In the genomic region with DNA sequence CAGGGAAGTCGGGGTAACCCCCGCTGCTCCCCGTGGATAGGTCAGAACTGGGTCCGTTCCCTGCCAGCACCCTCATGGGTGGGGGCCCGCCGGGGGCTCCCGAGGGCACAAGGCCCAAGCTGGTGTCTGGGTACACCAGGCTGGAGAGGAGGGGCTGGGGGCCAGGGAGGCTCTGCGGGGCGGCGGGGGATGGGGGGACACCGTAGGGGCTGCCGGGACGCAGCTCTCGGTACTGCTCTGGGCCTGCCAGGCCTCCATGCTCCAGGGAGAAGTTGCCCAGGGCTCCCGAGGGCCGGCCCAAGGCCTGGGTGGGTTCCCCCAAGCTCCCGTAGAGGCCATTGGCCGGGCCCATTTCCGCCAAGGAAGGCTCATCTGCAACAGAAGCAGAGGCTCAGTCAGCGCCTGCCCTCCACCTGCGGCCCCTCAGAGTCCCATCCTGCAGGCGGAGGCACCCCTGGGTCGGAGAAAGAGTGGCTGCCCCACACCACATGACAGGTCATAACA, we compare ENCODE assay signal across 1 cellular context.
TF ChIP-seq lines count a peak whose summit lies in the region.

No MANE protein-coding gene starts in this region.

TF ChIP-seq in H1, 55 proteins besides CTCF, POLR2A, EP300 and RAD21:
- TF ChIP-seq FOSL1 (IDR thresholded peaks at IDR 0.05; ENCODE audit: insufficient read depth, low read depth, low read length) (no peak), JUN (IDR thresholded peaks at IDR 0.05; ENCODE audit: low read depth, low read length) (no peak), TEAD4 (IDR thresholded peaks at IDR 0.05; ENCODE audit: low read depth, low read length) (no peak), PHF8 (conservative IDR thresholded peaks at IDR 0.05; ENCODE audit: low read depth, low read length) (no peak), KDM1A (IDR thresholded peaks at IDR 0.05; ENCODE audit: borderline replicate concordance, low read length) (no peak), NANOG (IDR thresholded peaks at IDR 0.05; ENCODE audit: insufficient read depth, low read depth, low read length, poor library complexity, severe bottlenecking) (no peak), SAP30 (IDR thresholded peaks at IDR 0.05; ENCODE audit: insufficient read depth, insufficient replicate concordance, low read length) (no peak), SIRT6 (IDR thresholded peaks at IDR 0.05; ENCODE audit: low read length) (no peak), SP2 (IDR thresholded peaks at IDR 0.05; ENCODE audit: low read length) (no peak), CBX5 (IDR thresholded peaks at IDR 0.05; ENCODE audit: low read depth, low read length) (no peak), JUND (IDR thresholded peaks at IDR 0.05; ENCODE audit: low read length) (no peak), RBBP5 (IDR thresholded peaks at IDR 0.05; ENCODE audit: borderline replicate concordance, low read depth, low read length) (no peak), CHD2 (IDR thresholded peaks at IDR 0.05; ENCODE audit: low read length) (no peak), GABPA (IDR thresholded peaks at IDR 0.05; ENCODE audit: borderline replicate concordance, insufficient read depth, low read length) (no peak), POLR2AphosphoS5 (IDR thresholded peaks at IDR 0.05; ENCODE audit: low read depth, low read length) (no peak), RFX5 (IDR thresholded peaks at IDR 0.05; ENCODE audit: borderline replicate concordance, low read depth, low read length) (no peak), BRCA1 (IDR thresholded peaks at IDR 0.05; ENCODE audit: low read depth, low read length) (no peak), TCF12 (IDR thresholded peaks at IDR 0.05; ENCODE audit: low read depth, low read length) (no peak), BACH1 (IDR thresholded peaks at IDR 0.05; ENCODE audit: low read length) (no peak), SIN3A (conservative IDR thresholded peaks at IDR 0.05 in 1 of 2, IDR thresholded peaks at IDR 0.05 in 1 of 2; ENCODE audit: low read depth in 1 of 2, low read length in 2 of 2) (no peak)
